ENCODE assay signal across 9 cellular contexts in genomic region chr9:69186841-69187611, GRCh38. TPM values are rescaled to one million over a fixed set of nuclear protein-coding genes. Genes with fewer than 3 reads are reported as not detected.
DNase-seq lines count a peak whose midpoint lies in the region; ATAC-seq and TF ChIP-seq lines count a peak whose summit lies in the region.
"Had no signal": no experiment of that assay in that cellular context is flagged by ENCODE, and none has a peak within 500 bp of the region (broad histone marks: within the 10 kb centered on the region; RNA-seq: fewer than 3 reads in every experiment).

No MANE protein-coding gene starts in this region.

- H3K4me3 ChIP-seq in fibroblast of mammary gland (ENCODE audit: control insufficient read depth, low read depth, low read length), result no peak overlapping the region

- peak overlapping the region in 1 of 3 experiments; percentile 14 for H3K4me3 Mint-ChIP-seq in nephron

- peak overlapping the region; percentile 77 to 92 (median 81) for H3K27ac Mint-ChIP-seq in nephron

- peaks cover 41% of the 10 kb centered on the region for H3K4me1 Mint-ChIP-seq in nephron

- H3K27me3 Mint-ChIP-seq in nephron (ENCODE audit: low read depth), result no peaks in the 10 kb centered on the region

- H3K36me3 Mint-ChIP-seq in nephron (ENCODE audit: low read depth), result no peaks in the 10 kb centered on the region

- no peaks in the 10 kb centered on the region for H3K9me3 Mint-ChIP-seq in nephron

- TF ChIP-seq CTCF in fibroblast of mammary gland (conservative IDR thresholded peaks at IDR 0.05; ENCODE audit: control insufficient read depth, insufficient read depth, low read depth, low read length) (no peak), nephron (IDR thresholded peaks at IDR 0.05; ENCODE audit: unreplicated experiment in 3 of 3) (no peak)

- DNase-seq in Right ventricle myocardium inferior (ENCODE audit: missing footprints) (no peak), cardiac septum (ENCODE audit: low spot score) (no peak), fibroblast of mammary gland (ENCODE audit: low read depth) (peak; percentile 50), OCI-M2 (lab: John Stamatoyannopoulos, UW; ENCODE audit: unreplicated experiment) (no peak)
- DNase-seq in activated naive CD4-positive, alpha-beta T cell treated with anti-CD3 and anti-CD28 coated beads, Interleukin-2, amount 50 U/mL, for 16 hours, result no peak
- DNase-seq: GOT3 had no signal

- intact Hi-C loops in Right ventricle myocardium inferior (cut with DNase I), result no loop called here
- intact Hi-C loops in cardiac septum (cut with DNase I), result no loop called here

- ATAC-seq in Right ventricle myocardium inferior (peak; percentile 61), GM19455 (IDR thresholded peaks at IDR 0.05; ENCODE audit: unreplicated experiment) (no peak), HG03521 (IDR thresholded peaks at IDR 0.05; ENCODE audit: unreplicated experiment) (no peak)

RNA-seq across cellular contexts. Expression of gene TJP2, which starts 12.9 kb away (rescaled TPM):
- total RNA-seq in Right ventricle myocardium inferior (110 TPM), cardiac septum (67.0 TPM)
